ENCODE assay signal across 1 cellular context in genomic region chr14:25032092-25032784, GRCh38.
TF ChIP-seq lines count a peak whose summit lies in the region.

No MANE protein-coding gene starts in this region.

TF ChIP-seq in HepG2, 621 proteins besides CTCF, POLR2A, EP300 and RAD21 (continued from another document and continues in another):
- TF ChIP-seq, protein P1, sequence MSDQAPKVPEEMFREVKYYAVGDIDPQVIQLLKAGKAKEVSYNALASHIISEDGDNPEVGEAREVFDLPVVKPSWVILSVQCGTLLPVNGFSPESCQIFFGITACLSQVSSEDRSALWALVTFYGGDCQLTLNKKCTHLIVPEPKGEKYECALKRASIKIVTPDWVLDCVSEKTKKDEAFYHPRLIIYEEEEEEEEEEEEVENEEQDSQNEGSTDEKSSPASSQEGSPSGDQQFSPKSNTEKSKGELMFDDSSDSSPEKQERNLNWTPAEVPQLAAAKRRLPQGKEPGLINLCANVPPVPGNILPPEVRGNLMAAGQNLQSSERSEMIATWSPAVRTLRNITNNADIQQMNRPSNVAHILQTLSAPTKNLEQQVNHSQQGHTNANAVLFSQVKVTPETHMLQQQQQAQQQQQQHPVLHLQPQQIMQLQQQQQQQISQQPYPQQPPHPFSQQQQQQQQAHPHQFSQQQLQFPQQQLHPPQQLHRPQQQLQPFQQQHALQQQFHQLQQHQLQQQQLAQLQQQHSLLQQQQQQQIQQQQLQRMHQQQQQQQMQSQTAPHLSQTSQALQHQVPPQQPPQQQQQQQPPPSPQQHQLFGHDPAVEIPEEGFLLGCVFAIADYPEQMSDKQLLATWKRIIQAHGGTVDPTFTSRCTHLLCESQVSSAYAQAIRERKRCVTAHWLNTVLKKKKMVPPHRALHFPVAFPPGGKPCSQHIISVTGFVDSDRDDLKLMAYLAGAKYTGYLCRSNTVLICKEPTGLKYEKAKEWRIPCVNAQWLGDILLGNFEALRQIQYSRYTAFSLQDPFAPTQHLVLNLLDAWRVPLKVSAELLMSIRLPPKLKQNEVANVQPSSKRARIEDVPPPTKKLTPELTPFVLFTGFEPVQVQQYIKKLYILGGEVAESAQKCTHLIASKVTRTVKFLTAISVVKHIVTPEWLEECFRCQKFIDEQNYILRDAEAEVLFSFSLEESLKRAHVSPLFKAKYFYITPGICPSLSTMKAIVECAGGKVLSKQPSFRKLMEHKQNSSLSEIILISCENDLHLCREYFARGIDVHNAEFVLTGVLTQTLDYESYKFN (CRISPR knock-in tag; conservative IDR thresholded peaks at IDR 0.05) = peak; percentile 44; the same call in 1 of the 2 replicates
- TF ChIP-seq XRCC5 (optimal IDR thresholded peaks at IDR 0.05; ENCODE audit: low read length) (peak; percentile 95), BCL6 (CRISPR knock-in tag; IDR thresholded peaks at IDR 0.05) (peak; percentile 28; the same call in 1 of the 2 replicates), ATF1 (CRISPR knock-in tag; IDR thresholded peaks at IDR 0.05) (no peak), ZNF331 (CRISPR knock-in tag; IDR thresholded peaks at IDR 0.05) (peak; percentile 81), ZMYM4 (CRISPR knock-in tag; IDR thresholded peaks at IDR 0.05) (peak; percentile 100), ZBTB43 (CRISPR knock-in tag; conservative IDR thresholded peaks at IDR 0.05) (no peak), ZNF431 (CRISPR knock-in tag; IDR thresholded peaks at IDR 0.05; ENCODE audit: borderline replicate concordance, low read depth) (no peak), MATR3 (CRISPR knock-in tag; IDR thresholded peaks at IDR 0.05) (no peak), ZNF501 (CRISPR knock-in tag; IDR thresholded peaks at IDR 0.05) (peak; percentile 59; the same call in 1 of the 2 replicates), ZNF615 (CRISPR knock-in tag; IDR thresholded peaks at IDR 0.05; ENCODE audit: borderline replicate concordance) (peak; percentile 79; the same call in 1 of the 2 replicates), TEAD3 (CRISPR knock-in tag; optimal IDR thresholded peaks at IDR 0.05; ENCODE audit: borderline replicate concordance) (peak; percentile 46), HINFP (CRISPR knock-in tag; IDR thresholded peaks at IDR 0.05; ENCODE audit: low read depth) (no peak), ZSCAN31 (CRISPR knock-in tag; IDR thresholded peaks at IDR 0.05; ENCODE audit: low read depth) (no peak), CREB3 (CRISPR knock-in tag; IDR thresholded peaks at IDR 0.05) (no peak), ZNF747 (CRISPR knock-in tag; IDR thresholded peaks at IDR 0.05; ENCODE audit: borderline replicate concordance) (no peak), ESRRA (CRISPR knock-in tag; IDR thresholded peaks at IDR 0.05; ENCODE audit: low read depth) (no peak), ZNF609 (CRISPR knock-in tag; IDR thresholded peaks at IDR 0.05; ENCODE audit: borderline replicate concordance) (peak; percentile 53; the same call in 1 of the 2 replicates), SOX6 (IDR thresholded peaks at IDR 0.05) (no peak), SOX6 (CRISPR knock-in tag; IDR thresholded peaks at IDR 0.05) (peak; percentile 17; the same call in 1 of the 2 replicates), ZNF83 (CRISPR knock-in tag; IDR thresholded peaks at IDR 0.05; ENCODE audit: borderline replicate concordance) (no peak), ETV5 (CRISPR knock-in tag; IDR thresholded peaks at IDR 0.05; ENCODE audit: borderline replicate concordance) (peak; percentile 34; the same call in 1 of the 2 replicates), SMC3 (IDR thresholded peaks at IDR 0.05; ENCODE audit: low read length) (peak; percentile 95), RNF219 (CRISPR knock-in tag; IDR thresholded peaks at IDR 0.05) (no peak), ZNF678 (CRISPR knock-in tag; IDR thresholded peaks at IDR 0.05) (no peak), ERF (CRISPR knock-in tag; IDR thresholded peaks at IDR 0.05) (peak; percentile 64; the same call in 1 of the 2 replicates), ZNF670 (CRISPR knock-in tag; IDR thresholded peaks at IDR 0.05; ENCODE audit: borderline replicate concordance) (no peak), CEBPB (IDR thresholded peaks at IDR 0.05; ENCODE audit: borderline replicate concordance, low read depth, low read length) (no peak), MTA1 (CRISPR knock-in tag; IDR thresholded peaks at IDR 0.05; ENCODE audit: borderline replicate concordance) (no peak), PHF5A (CRISPR knock-in tag; IDR thresholded peaks at IDR 0.05; ENCODE audit: low read depth, unreplicated experiment) (peak; percentile 75), KDM5A (IDR thresholded peaks at IDR 0.05; ENCODE audit: borderline replicate concordance, low read length) (peak; percentile 76), SIN3B (IDR thresholded peaks at IDR 0.05; ENCODE audit: low read length) (no peak; the same call in 1 of the 2 replicates), ADNP (CRISPR knock-in tag; IDR thresholded peaks at IDR 0.05) (no peak), HNF4A (CRISPR knock-in tag; IDR thresholded peaks at IDR 0.05) (peak; percentile 37; the same call in 1 of the 2 replicates)
- TF ChIP-seq, protein P2, sequence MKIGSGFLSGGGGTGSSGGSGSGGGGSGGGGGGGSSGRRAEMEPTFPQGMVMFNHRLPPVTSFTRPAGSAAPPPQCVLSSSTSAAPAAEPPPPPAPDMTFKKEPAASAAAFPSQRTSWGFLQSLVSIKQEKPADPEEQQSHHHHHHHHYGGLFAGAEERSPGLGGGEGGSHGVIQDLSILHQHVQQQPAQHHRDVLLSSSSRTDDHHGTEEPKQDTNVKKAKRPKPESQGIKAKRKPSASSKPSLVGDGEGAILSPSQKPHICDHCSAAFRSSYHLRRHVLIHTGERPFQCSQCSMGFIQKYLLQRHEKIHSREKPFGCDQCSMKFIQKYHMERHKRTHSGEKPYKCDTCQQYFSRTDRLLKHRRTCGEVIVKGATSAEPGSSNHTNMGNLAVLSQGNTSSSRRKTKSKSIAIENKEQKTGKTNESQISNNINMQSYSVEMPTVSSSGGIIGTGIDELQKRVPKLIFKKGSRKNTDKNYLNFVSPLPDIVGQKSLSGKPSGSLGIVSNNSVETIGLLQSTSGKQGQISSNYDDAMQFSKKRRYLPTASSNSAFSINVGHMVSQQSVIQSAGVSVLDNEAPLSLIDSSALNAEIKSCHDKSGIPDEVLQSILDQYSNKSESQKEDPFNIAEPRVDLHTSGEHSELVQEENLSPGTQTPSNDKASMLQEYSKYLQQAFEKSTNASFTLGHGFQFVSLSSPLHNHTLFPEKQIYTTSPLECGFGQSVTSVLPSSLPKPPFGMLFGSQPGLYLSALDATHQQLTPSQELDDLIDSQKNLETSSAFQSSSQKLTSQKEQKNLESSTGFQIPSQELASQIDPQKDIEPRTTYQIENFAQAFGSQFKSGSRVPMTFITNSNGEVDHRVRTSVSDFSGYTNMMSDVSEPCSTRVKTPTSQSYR (CRISPR knock-in tag; IDR thresholded peaks at IDR 0.05; ENCODE audit: borderline replicate concordance) = 0 out of 2 replicates have a peak, but pooled peaks have one; percentile 16
- TF ChIP-seq, protein P3, sequence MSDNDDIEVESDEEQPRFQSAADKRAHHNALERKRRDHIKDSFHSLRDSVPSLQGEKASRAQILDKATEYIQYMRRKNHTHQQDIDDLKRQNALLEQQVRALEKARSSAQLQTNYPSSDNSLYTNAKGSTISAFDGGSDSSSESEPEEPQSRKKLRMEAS (IDR thresholded peaks at IDR 0.05) = peak; percentile 0; the same call in 1 of the 2 replicates
- TF ChIP-seq, protein P4, sequence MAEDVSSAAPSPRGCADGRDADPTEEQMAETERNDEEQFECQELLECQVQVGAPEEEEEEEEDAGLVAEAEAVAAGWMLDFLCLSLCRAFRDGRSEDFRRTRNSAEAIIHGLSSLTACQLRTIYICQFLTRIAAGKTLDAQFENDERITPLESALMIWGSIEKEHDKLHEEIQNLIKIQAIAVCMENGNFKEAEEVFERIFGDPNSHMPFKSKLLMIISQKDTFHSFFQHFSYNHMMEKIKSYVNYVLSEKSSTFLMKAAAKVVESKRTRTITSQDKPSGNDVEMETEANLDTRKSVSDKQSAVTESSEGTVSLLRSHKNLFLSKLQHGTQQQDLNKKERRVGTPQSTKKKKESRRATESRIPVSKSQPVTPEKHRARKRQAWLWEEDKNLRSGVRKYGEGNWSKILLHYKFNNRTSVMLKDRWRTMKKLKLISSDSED (CRISPR knock-in tag; IDR thresholded peaks at IDR 0.05) = no peak
- TF ChIP-seq, protein P5, sequence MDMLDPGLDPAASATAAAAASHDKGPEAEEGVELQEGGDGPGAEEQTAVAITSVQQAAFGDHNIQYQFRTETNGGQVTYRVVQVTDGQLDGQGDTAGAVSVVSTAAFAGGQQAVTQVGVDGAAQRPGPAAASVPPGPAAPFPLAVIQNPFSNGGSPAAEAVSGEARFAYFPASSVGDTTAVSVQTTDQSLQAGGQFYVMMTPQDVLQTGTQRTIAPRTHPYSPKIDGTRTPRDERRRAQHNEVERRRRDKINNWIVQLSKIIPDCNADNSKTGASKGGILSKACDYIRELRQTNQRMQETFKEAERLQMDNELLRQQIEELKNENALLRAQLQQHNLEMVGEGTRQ (IDR thresholded peaks at IDR 0.05; ENCODE audit: low read depth, low read length) = no peak
- TF ChIP-seq, protein P5 (CRISPR knock-in tag; IDR thresholded peaks at IDR 0.05; ENCODE audit: borderline replicate concordance) = no peak
